ENCODE assay signal across 18 cellular contexts in the genomic region with DNA sequence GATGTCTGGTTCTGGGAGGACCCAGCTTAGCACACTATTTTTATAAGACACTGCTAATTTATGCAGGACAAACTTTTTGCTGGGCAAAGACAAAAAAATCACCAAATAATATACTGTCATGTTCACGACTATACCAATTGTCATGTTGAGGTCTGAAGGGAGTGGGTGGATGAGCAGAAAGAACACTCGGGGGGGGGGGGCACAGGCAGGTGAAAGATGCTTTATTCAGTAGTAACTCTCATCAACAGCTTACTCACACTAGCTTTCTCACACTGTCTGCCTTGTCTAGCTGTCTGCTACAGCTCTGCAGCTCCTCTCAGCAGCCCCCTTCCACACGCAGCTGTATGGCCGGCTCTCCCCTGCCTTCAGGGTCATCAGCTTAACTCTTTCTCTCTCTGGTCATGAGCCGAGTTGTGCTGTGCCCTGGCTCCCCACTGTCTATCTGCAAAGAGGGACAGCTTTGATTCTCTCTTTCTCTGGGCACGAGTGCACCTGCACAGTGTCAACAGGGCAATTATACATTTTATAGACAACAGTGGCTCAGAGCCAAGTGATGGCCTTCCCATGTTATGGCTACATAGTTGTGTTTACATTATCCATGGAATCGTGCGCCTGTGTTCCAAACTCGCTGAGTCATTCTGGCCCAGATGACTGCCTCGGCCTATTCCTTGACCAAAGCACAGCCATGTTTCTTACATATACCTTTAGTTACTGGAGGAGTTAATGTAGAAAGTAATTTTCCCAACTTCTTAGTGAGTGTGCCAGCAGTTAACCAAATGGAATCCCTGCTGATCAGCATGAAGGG.
A peak's percentile ranks its signal among the peaks of the same experiment; 100 is the strongest.
DNase-seq lines count a peak whose midpoint lies in the region; ATAC-seq, FAIRE-seq and TF ChIP-seq lines count a peak whose summit lies in the region.
"Had no signal": no experiment of that assay in that cellular context is flagged by ENCODE, and none has a peak within 500 bp of the region (broad histone marks: within the 10 kb centered on the region; RNA-seq: fewer than 3 reads in every experiment).

No MANE protein-coding gene starts in this region.

- RAD21 ChIA-PET in GM12878 (lab: Charles Lee; ENCODE audit: unreplicated experiment): interaction anchor here (0.6 to 1.5 kb wide), 2 partner anchors 22 to 464 kb away, joined by 3 read pairs; no protein-coding TSS in a partner anchor

- in situ Hi-C loops in GM12878 (cut with MboI): no loop called here

- H3K27me3 ChIP-seq in GM12878 (replicated peaks in 1 of 2; ENCODE audit: control insufficient read depth in 2 of 2, insufficient read depth in 2 of 2, low read length in 1 of 2): no peaks in the 10 kb centered on the region
- H3K27me3 ChIP-seq: tibial artery had no signal

- no peak overlapping the region for H3K9ac ChIP-seq in GM12878 (ENCODE audit: control insufficient read depth, insufficient read depth, low read length)

- no peak for TF ChIP-seq POLR2A in GM12878 (IDR thresholded peaks at IDR 0.05; ENCODE audit: low read depth, low read length)

- H3K79me2 ChIP-seq in GM12878 (ENCODE audit: control insufficient read depth, insufficient read depth, low read length): no peaks in the 10 kb centered on the region

- CTCF ChIA-PET in GM12878 (lab: Yijun Ruan, JAX): interaction anchor here (1.0 to 4.6 kb wide), 4 partner anchors 9 to 487 kb away, joined by 3 to 21 read pairs (median 3); no protein-coding TSS in a partner anchor

- H3K9me3 ChIP-seq in GM12878 (replicated peaks; ENCODE audit: control insufficient read depth, insufficient read depth, low read length): no peaks in the 10 kb centered on the region
- H3K9me3 ChIP-seq: tibial artery had no signal

- no peaks in the 10 kb centered on the region for H3K36me3 ChIP-seq in GM12878 (ENCODE audit: control insufficient read depth in 2 of 2, insufficient read depth in 2 of 2, low read length in 1 of 2)
- H3K36me3 ChIP-seq: tibial artery had no signal

- intact Hi-C loops in GM12878 (cut with micrococcal nuclease; ENCODE audit: unreplicated experiment): no loop called here
- intact Hi-C loops in Right ventricle myocardium superior (cut with DNase I): no loop called here

- H3K4me2 ChIP-seq in GM12878 (ENCODE audit: control insufficient read depth, insufficient read depth): no peak overlapping the region
- H3K4me2 ChIP-seq: smooth muscle cell had no signal

- H2AFZ ChIP-seq in GM12878 (ENCODE audit: control insufficient read depth, low read depth, low read length): peak overlapping the region; percentile 10; the same call in 1 of the 2 replicates

- SMC1A ChIA-PET in GM12878 (lab: Charles Lee; ENCODE audit: uncharacterized antibody, unreplicated experiment): interaction anchor here (0.6 to 1.7 kb wide), 7 partner anchors 8 to 27 kb away, joined by 3 to 8 read pairs (median 4); no protein-coding TSS in a partner anchor

- no TSS peak for BruUV-seq in GM12878 (replicated peaks; lab: Mats Ljungman, UMichigan)

- no peak for TF ChIP-seq EP300 in GM12878 (IDR thresholded peaks at IDR 0.05; ENCODE audit: borderline replicate concordance in 1 of 2, control insufficient read depth in 1 of 2, low read depth in 2 of 2, low read length in 2 of 2)

- H3K4me3 ChIP-seq in LNCaP clone FGC (ENCODE audit: low read depth, low read length) (no peak overlapping the region), GM12878 (no peak overlapping the region)
- H3K4me3 ChIP-seq: SK-N-MC, smooth muscle cell, tibial artery had no signal

- DNase-seq in LNCaP clone FGC (ENCODE audit: low read depth) (peak; percentile 80), NCI-H2227 treated with DMSO at 0.1 percent for 48 hours (lab: John Stamatoyannopoulos, UW) (peak; percentile 68), GM12878 (ENCODE audit: low read depth, low spot score) (no peak), retina (no peak), Right ventricle myocardium superior (no peak)
- DNase-seq in effector CD8-positive, alpha-beta T cell (lab: John Stamatoyannopoulos, UW): no peak
- DNase-seq: ACHN; activated CD4-positive, alpha-beta T cell treated with anti-CD3 and anti-CD28 coated beads, Interleukin-2, amount 50 U/mL, for 48 hours; activated naive CD8-positive, alpha-beta T cell treated with anti-CD3 and anti-CD28 coated beads, Interleukin-2, amount 10 ng/mL, durations not matched to agents 7 days and 5 days; activated T-cell treated with anti-CD3 and anti-CD28 coated beads, Interleukin-2, amount 50 U/mL, for 4 hours; KG1; tibial artery had no signal

- ATAC-seq in GM12878 (peak; percentile 39; the same call in 2 of the 3 replicates), GM18867 (IDR thresholded peaks at IDR 0.05; ENCODE audit: unreplicated experiment) (no peak), Right ventricle myocardium superior (ENCODE audit: poor library complexity) (no peak)
- ATAC-seq: activated T-cell treated with anti-CD3 and anti-CD28 coated beads, Interleukin-2, amount 50 U/mL, for 4 hours; stimulated activated effector memory CD8-positive, alpha-beta T cell treated with anti-CD3 and anti-CD28 coated beads, Interleukin-12 subunit alpha, Interleukin-12 subunit beta, amount 100 ng/mL, for 72 hours had no signal

- FAIRE-seq in GM12878 (lab: Jason Lieb, UNC): no peak
- FAIRE-seq: bronchial epithelial cell had no signal

- TF ChIP-seq CTCF in 22Rv1 (IDR thresholded peaks at IDR 0.05) (no peak), LNCaP clone FGC (IDR thresholded peaks at IDR 0.05; ENCODE audit: control insufficient read depth, extremely low read depth, insufficient read depth) (no peak), GM12878 (IDR thresholded peaks at IDR 0.05 in 2 of 3, conservative IDR thresholded peaks at IDR 0.05 in 1 of 3; ENCODE audit: control insufficient read depth in 2 of 3, extremely low read depth in 1 of 3, insufficient read depth in 1 of 3, low read depth in 3 of 3, low read length in 3 of 3) (no peak)

- WGBS in GM12878 (ENCODE audit: insufficient coverage, insufficient replicate concordance, low lambda C conversion rate, missing lambda C conversion rate): 54% methylated on average over 10 of the region's 10 CpGs

- H3K27ac ChIP-seq in 22Rv1 (peak overlapping the region; percentile 51), GM12878 (ENCODE audit: control insufficient read depth, insufficient read depth) (no peak overlapping the region)
- H3K27ac ChIP-seq: SK-N-MC, tibial artery had no signal

- no peak for TF ChIP-seq RAD21 in GM12878 (IDR thresholded peaks at IDR 0.05; ENCODE audit: insufficient read depth, low read depth, low read length)

- no peaks in the 10 kb centered on the region for H4K20me1 ChIP-seq in GM12878 (ENCODE audit: control insufficient read depth, insufficient read depth)

- POLR2A ChIA-PET in GM12878 (lab: Charles Lee): interaction anchor here (1.1 to 1.5 kb wide), 3 partner anchors 8 to 1040 kb away, joined by 3 to 7 read pairs (median 4); a partner anchor contains a TSS

- H3K4me1 ChIP-seq in GM12878 (ENCODE audit: control insufficient read depth, insufficient read depth, low read length): no peaks in the 10 kb centered on the region
- H3K4me1 ChIP-seq: tibial artery had no signal

TF ChIP-seq in GM12878, 131 proteins besides CTCF, POLR2A, EP300 and RAD21 (continues in another document):
- TF ChIP-seq, protein P1, sequence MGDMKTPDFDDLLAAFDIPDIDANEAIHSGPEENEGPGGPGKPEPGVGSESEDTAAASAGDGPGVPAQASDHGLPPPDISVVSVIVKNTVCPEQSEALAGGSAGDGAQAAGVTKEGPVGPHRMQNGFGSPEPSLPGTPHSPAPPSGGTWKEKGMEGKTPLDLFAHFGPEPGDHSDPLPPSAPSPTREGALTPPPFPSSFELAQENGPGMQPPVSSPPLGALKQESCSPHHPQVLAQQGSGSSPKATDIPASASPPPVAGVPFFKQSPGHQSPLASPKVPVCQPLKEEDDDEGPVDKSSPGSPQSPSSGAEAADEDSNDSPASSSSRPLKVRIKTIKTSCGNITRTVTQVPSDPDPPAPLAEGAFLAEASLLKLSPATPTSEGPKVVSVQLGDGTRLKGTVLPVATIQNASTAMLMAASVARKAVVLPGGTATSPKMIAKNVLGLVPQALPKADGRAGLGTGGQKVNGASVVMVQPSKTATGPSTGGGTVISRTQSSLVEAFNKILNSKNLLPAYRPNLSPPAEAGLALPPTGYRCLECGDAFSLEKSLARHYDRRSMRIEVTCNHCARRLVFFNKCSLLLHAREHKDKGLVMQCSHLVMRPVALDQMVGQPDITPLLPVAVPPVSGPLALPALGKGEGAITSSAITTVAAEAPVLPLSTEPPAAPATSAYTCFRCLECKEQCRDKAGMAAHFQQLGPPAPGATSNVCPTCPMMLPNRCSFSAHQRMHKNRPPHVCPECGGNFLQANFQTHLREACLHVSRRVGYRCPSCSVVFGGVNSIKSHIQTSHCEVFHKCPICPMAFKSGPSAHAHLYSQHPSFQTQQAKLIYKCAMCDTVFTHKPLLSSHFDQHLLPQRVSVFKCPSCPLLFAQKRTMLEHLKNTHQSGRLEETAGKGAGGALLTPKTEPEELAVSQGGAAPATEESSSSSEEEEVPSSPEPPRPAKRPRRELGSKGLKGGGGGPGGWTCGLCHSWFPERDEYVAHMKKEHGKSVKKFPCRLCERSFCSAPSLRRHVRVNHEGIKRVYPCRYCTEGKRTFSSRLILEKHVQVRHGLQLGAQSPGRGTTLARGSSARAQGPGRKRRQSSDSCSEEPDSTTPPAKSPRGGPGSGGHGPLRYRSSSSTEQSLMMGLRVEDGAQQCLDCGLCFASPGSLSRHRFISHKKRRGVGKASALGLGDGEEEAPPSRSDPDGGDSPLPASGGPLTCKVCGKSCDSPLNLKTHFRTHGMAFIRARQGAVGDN (IDR thresholded peaks at IDR 0.05): peak; percentile 79

Comparison
In these comparisons a context has a peak if more than half of its experiments do, and no peak if none do; other contexts are left out.
1. DNase-seq: peak in LNCaP clone FGC (single experiment) and NCI-H2227 treated with DMSO at 0.1 percent for 48 hours (single experiment); none in GM12878 (single experiment), effector CD8-positive, alpha-beta T cell (single experiment), retina (single experiment) and Right ventricle myocardium superior (single experiment).